Comparison of ENCODE assay signal across 14 cellular contexts in genomic region chr12:82554529-82554928, GRCh38.
DNase-seq lines count a peak whose midpoint lies in the region; ATAC-seq and TF ChIP-seq lines count a peak whose summit lies in the region.
"Had no signal": no experiment of that assay in that cellular context is flagged by ENCODE, and none has a peak within 500 bp of the region (broad histone marks: within the 10 kb centered on the region; RNA-seq: fewer than 3 reads in every experiment).

No MANE protein-coding gene starts in this region.

- no peaks in the 10 kb centered on the region for H3K79me2 ChIP-seq in OCI-LY7 (ENCODE audit: insufficient read depth, low read depth, low read length)

- H3K4me1 ChIP-seq in OCI-LY7 (ENCODE audit: insufficient read depth, low read length, poor library complexity, severe bottlenecking), result no peaks in the 10 kb centered on the region
- H3K4me1 ChIP-seq: BLaER1, HAP-1 had no signal

- no peak overlapping the region for H3K27ac ChIP-seq in OCI-LY7 (ENCODE audit: low read depth, low read length, poor library complexity, severe bottlenecking)
- H3K27ac ChIP-seq: BLaER1 had no signal

- no peaks in the 10 kb centered on the region for H3K36me3 ChIP-seq in OCI-LY7 (ENCODE audit: insufficient read depth, low read length)
- H3K36me3 ChIP-seq: BLaER1, HAP-1 had no signal

- H3K27me3 Mint-ChIP-seq in activated naive CD8-positive, alpha-beta T cell treated with anti-CD3 and anti-CD28 coated beads, Interleukin-2, amount 50 U/mL, for 24 hours, result no peaks in the 10 kb centered on the region

- DNase-seq in GM13977 (ENCODE audit: low spot score) (peak; percentile 13), choroid plexus epithelial cell (ENCODE audit: low read depth) (peak; percentile 1), 8988T (no peak), activated gamma-delta T cell (lab: John Stamatoyannopoulos, UW) (no peak), OCI-LY7 (ENCODE audit: low spot score) (no peak)
- no peak for DNase-seq in activated naive CD8-positive, alpha-beta T cell treated with anti-CD3 and anti-CD28 coated beads, Interleukin-2, amount 50 U/mL, for 24 hours
- DNase-seq: immature natural killer cell; nucleus accumbens; stimulated activated CD4-positive, alpha-beta T cell treated with anti-CD3 and anti-CD28 coated beads, Interleukin-4, amount 100 ng/mL, for 4 hours had no signal

- TF ChIP-seq CTCF in GM13977 (IDR thresholded peaks at IDR 0.05; ENCODE audit: extremely low read depth, insufficient read depth, missing control alignments), result no peak
- TF ChIP-seq CTCF in choroid plexus epithelial cell (conservative IDR thresholded peaks at IDR 0.05; ENCODE audit: low read depth, low read length), result no peak
- TF ChIP-seq CTCF in OCI-LY7 (conservative IDR thresholded peaks at IDR 0.05; ENCODE audit: low read length), result no peak

- H4K20me1 ChIP-seq in OCI-LY7 (ENCODE audit: insufficient read depth, low read length), result no peaks in the 10 kb centered on the region
- H4K20me1 ChIP-seq: BLaER1 had no signal

- H3K36me3 Mint-ChIP-seq in activated naive CD8-positive, alpha-beta T cell treated with anti-CD3 and anti-CD28 coated beads, Interleukin-2, amount 50 U/mL, for 24 hours (ENCODE audit: low read depth), result no peaks in the 10 kb centered on the region
- H3K36me3 Mint-ChIP-seq: brain, immature natural killer cell had no signal

- CTCF ChIA-PET in OCI-LY7 (lab: Charles Lee; ENCODE audit: unreplicated experiment), result no interaction called here

- POLR2A ChIA-PET in OCI-LY7 (lab: Charles Lee), result interaction anchor here (0.6 kb wide), 1 partner anchor 738 kb away, joined by 3 read pairs; no protein-coding TSS in a partner anchor

- no peak overlapping the region for H2AFZ ChIP-seq in OCI-LY7 (ENCODE audit: low read length)

- no peak overlapping the region for H3K27ac Mint-ChIP-seq in activated naive CD8-positive, alpha-beta T cell treated with anti-CD3 and anti-CD28 coated beads, Interleukin-2, amount 50 U/mL, for 24 hours
- H3K27ac Mint-ChIP-seq: immature natural killer cell had no signal

- H3K4me2 ChIP-seq in OCI-LY7 (ENCODE audit: low read length), result no peak overlapping the region
- H3K4me2 ChIP-seq: BLaER1 had no signal

- in situ Hi-C loops in GM13977 (cut with MboI; ENCODE audit: low pct_unique_long_range_greater_than_20kb, low sequenced_read_pairs, unreplicated experiment), result no loop called here

- no peak overlapping the region for H3K4me3 Mint-ChIP-seq in activated naive CD8-positive, alpha-beta T cell treated with anti-CD3 and anti-CD28 coated beads, Interleukin-2, amount 50 U/mL, for 24 hours
- H3K4me3 Mint-ChIP-seq: brain, immature natural killer cell had no signal

- intact Hi-C loops in OCI-LY7 (cut with micrococcal nuclease; ENCODE audit: unreplicated experiment), result no loop called here

- H3K4me3 ChIP-seq in choroid plexus epithelial cell (ENCODE audit: low read depth, low read length) (no peak overlapping the region), OCI-LY7 (ENCODE audit: low read depth, low read length, poor library complexity, severe bottlenecking) (no peak overlapping the region)
- H3K4me3 ChIP-seq: BLaER1, HAP-1 had no signal

- ATAC-seq in GM21423 (IDR thresholded peaks at IDR 0.05; ENCODE audit: unreplicated experiment), result peak; percentile 60
- peak; percentile 92 for ATAC-seq in HG03175 (IDR thresholded peaks at IDR 0.05; ENCODE audit: unreplicated experiment)
- ATAC-seq in activated naive CD8-positive, alpha-beta T cell treated with anti-CD3 and anti-CD28 coated beads, Interleukin-2, amount 50 U/mL, for 24 hours, result no peak

- H3K9me3 Mint-ChIP-seq in activated naive CD8-positive, alpha-beta T cell treated with anti-CD3 and anti-CD28 coated beads, Interleukin-2, amount 50 U/mL, for 24 hours, result peaks cover 21% of the 10 kb centered on the region

- H3K9me2 ChIP-seq in OCI-LY7 (ENCODE audit: insufficient read depth, low read length), result no peaks in the 10 kb centered on the region

- H3K4me1 Mint-ChIP-seq in activated naive CD8-positive, alpha-beta T cell treated with anti-CD3 and anti-CD28 coated beads, Interleukin-2, amount 50 U/mL, for 24 hours, result no peaks in the 10 kb centered on the region
- H3K4me1 Mint-ChIP-seq: brain, immature natural killer cell had no signal

- BruUV-seq in OCI-LY7 (replicated peaks; lab: Mats Ljungman, UMichigan), result no TSS peak

- no peaks in the 10 kb centered on the region for H3K9me3 ChIP-seq in OCI-LY7 (ENCODE audit: low read length)

Comparison
In these comparisons a context has a peak if more than half of its experiments do, and no peak if none do; other contexts are left out.
1. DNase-seq: peak in GM13977 (single experiment) and choroid plexus epithelial cell (single experiment); none in 8988T (single experiment), activated naive CD8-positive, alpha-beta T cell treated with anti-CD3 and anti-CD28 coated beads, Interleukin-2, amount 50 U/mL, for 24 hours (single experiment), activated gamma-delta T cell (single experiment) and OCI-LY7 (single experiment).